ENCODE assay signal across 10 cellular contexts in genomic region chr6:148520109-148520841, GRCh38.
A peak's percentile ranks its signal among the peaks of the same experiment; 100 is the strongest.
DNase-seq lines count a peak whose midpoint lies in the region; ATAC-seq and TF ChIP-seq lines count a peak whose summit lies in the region.
"Had no signal": no experiment of that assay in that cellular context is flagged by ENCODE, and none has a peak within 500 bp of the region (broad histone marks: within the 10 kb centered on the region; RNA-seq: fewer than 3 reads in every experiment).

No MANE protein-coding gene starts in this region.

- H3K27me3 ChIP-seq in WERI-Rb-1 (ENCODE audit: insufficient read depth, low read depth, severe bottlenecking), result no peaks in the 10 kb centered on the region

- H3K36me3 ChIP-seq in WERI-Rb-1, result peaks cover 29% of the 10 kb centered on the region

- ATAC-seq in GM19467 (IDR thresholded peaks at IDR 0.05; ENCODE audit: unreplicated experiment) (peak; percentile 95), HG03196 (IDR thresholded peaks at IDR 0.05; ENCODE audit: unreplicated experiment) (peak; percentile 87), esophagus mucosa (peak; percentile 52)

- no peak for TF ChIP-seq CTCF in WERI-Rb-1 (IDR thresholded peaks at IDR 0.05; ENCODE audit: low read depth, low read length)

- DNase-seq in EH (ENCODE audit: low read depth) (peak; percentile 46), NCI-H2227 treated with DMSO at 0.1 percent for 48 hours (lab: John Stamatoyannopoulos, UW) (no peak), WERI-Rb-1 (no peak)
- DNase-seq in stimulated activated CD4-positive, alpha-beta T cell treated with anti-CD3 and anti-CD28 coated beads, Interleukin-1b, Interleukin-23, amount 100 ng/mL, for 48 hours, result no peak
- no peak for DNase-seq in activated CD8-positive, alpha-beta memory T cell treated with anti-CD3 and anti-CD28 coated beads for 24 hours
- DNase-seq: DMS79 treated with DMSO at 0.1 percent for 48 hours; NK-92 treated with Interleukin-12 subunit alpha and Interleukin-12 subunit beta, amount 100 ng/mL, for 24 hours had no signal

- H3K27ac ChIP-seq in WERI-Rb-1, result no peak overlapping the region

- no peaks in the 10 kb centered on the region for H3K9me3 ChIP-seq in WERI-Rb-1 (ENCODE audit: severe bottlenecking)

- H3K4me3 ChIP-seq in WERI-Rb-1 (ENCODE audit: low read depth, low read length), result no peak overlapping the region
